Comparison of ENCODE assay signal across 13 cellular contexts in the genomic region with DNA sequence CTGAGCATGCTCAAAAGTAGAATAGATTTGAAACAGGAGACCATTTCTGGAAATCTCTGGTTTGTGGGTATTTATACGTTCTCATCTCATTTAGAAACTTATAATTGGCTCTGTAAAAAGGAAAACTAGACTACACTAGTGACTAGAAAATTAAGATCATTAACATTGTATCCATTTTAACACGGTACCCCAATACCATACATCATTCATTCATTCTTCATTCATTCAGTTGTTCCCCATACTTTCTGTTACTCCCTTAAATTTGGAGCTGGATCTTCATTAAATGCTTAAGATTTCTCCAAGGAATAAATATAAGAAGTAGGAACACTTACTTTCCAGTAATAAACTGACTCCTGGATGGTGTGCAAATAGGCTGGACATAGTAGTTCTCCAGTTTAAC. TPM values are rescaled to one million over a fixed set of nuclear protein-coding genes. Genes with fewer than 3 reads are reported as not detected.
DNase-seq lines count a peak whose midpoint lies in the region; ATAC-seq, FAIRE-seq and TF ChIP-seq lines count a peak whose summit lies in the region.
"Had no signal": no experiment of that assay in that cellular context is flagged by ENCODE, and none has a peak within 500 bp of the region (broad histone marks: within the 10 kb centered on the region; RNA-seq: fewer than 3 reads in every experiment).

No MANE protein-coding gene starts in this region.

- no peak for DNase-seq in SK-N-SH
- DNase-seq in lower lobe of right lung: no peak
- no peak for DNase-seq in transverse colon
- DNase-seq in NCI-H510A (lab: John Stamatoyannopoulos, UW): no peak
- DNase-seq in GM12892 (ENCODE audit: insufficient read length): no peak
- no peak for DNase-seq in omental fat pad (ENCODE audit: low spot score)
- DNase-seq: activated CD8-positive, alpha-beta memory T cell treated with anti-CD3 and anti-CD28 coated beads, Interleukin-2, amount 10 ng/mL, durations not matched to agents 7 days and 5 days; GDM1 had no signal

- H3K27ac ChIP-seq in SK-N-SH (ENCODE audit: low read depth in 2 of 2, low read length in 1 of 2) (peak overlapping the region; percentile 91 to 95), duodenal mucosa (ENCODE audit: low read depth, low read length) (no peak overlapping the region), lower lobe of right lung (peak overlapping the region; percentile 82), transverse colon (peak overlapping the region; percentile 10 to 86 (median 82))
- H3K27ac ChIP-seq: 22Rv1 had no signal

- H3K4me1 ChIP-seq in SK-N-SH (ENCODE audit: control insufficient read depth in 1 of 2, insufficient read depth in 2 of 2, low read depth in 1 of 2, low read length in 1 of 2) (peaks cover 0 to 5% of the 10 kb centered on the region in 2 experiments), duodenal mucosa (ENCODE audit: control insufficient read depth in 1 of 2, insufficient read depth in 2 of 2, low read length in 2 of 2) (peaks cover 0 to 4% of the 10 kb centered on the region in 2 donors), lower lobe of right lung (no peaks in the 10 kb centered on the region), transverse colon (peaks cover 0 to 20% (median 0%) of the 10 kb centered on the region in 4 donors)
- H3K4me1 ChIP-seq: testis had no signal

- TF ChIP-seq EP300 in SK-N-SH (IDR thresholded peaks at IDR 0.05; ENCODE audit: borderline replicate concordance in 1 of 2, low read depth in 1 of 2, low read length in 1 of 2): no peak
- TF ChIP-seq EP300 in transverse colon (IDR thresholded peaks at IDR 0.05; ENCODE audit: low read depth): no peak

- POLR2A ChIA-PET in SK-N-SH (lab: Yijun Ruan, JAX): no interaction called here

- no peak for FAIRE-seq in GM12892 (lab: Jason Lieb, UNC)

- peaks cover 9% of the 10 kb centered on the region; the same call in 1 of the 2 replicates for H3K9me3 ChIP-seq in SK-N-SH
- no peaks in the 10 kb centered on the region for H3K9me3 ChIP-seq in duodenal mucosa (ENCODE audit: control insufficient read depth in 1 of 2, low read length in 2 of 2)
- H3K9me3 ChIP-seq in lower lobe of right lung: no peaks in the 10 kb centered on the region
- no peaks in the 10 kb centered on the region for H3K9me3 ChIP-seq in transverse colon
- H3K9me3 ChIP-seq: testis had no signal

- peaks cover 86% of the 10 kb centered on the region for H3K79me2 ChIP-seq in SK-N-SH (ENCODE audit: insufficient read depth)

- no peaks in the 10 kb centered on the region for H3K9me2 ChIP-seq in SK-N-SH

- peak overlapping the region; percentile 94 for H3K9ac ChIP-seq in SK-N-SH
- no peak overlapping the region for H3K9ac ChIP-seq in duodenal mucosa (ENCODE audit: low read depth in 1 of 2, low read length in 2 of 2)

- intact Hi-C loops in lower lobe of right lung (cut with DNase I) (no loop called here), transverse colon (cut with DNase I; ENCODE audit: low total_unique reads) (loop anchor here (10.0 kb wide), 1 partner anchor 583 kb away; no protein-coding TSS in a partner anchor)

- peaks cover 38% of the 10 kb centered on the region for H3F3A ChIP-seq in SK-N-SH (replicated peaks; ENCODE audit: insufficient read depth)

- peaks cover 27% of the 10 kb centered on the region for H4K20me1 ChIP-seq in SK-N-SH (ENCODE audit: insufficient read depth)

- TF ChIP-seq POLR2A in transverse colon (IDR thresholded peaks at IDR 0.05): no peak
- TF ChIP-seq POLR2A in GM12892 (IDR thresholded peaks at IDR 0.05; ENCODE audit: low read depth, low read length): no peak

- no peak overlapping the region for H2AFZ ChIP-seq in SK-N-SH (ENCODE audit: low read depth)

- H3K36me3 ChIP-seq in SK-N-SH (replicated peaks in 1 of 2; ENCODE audit: control insufficient read depth in 1 of 2, insufficient read depth in 2 of 2, low read length in 1 of 2) (peaks cover 18 to 53% of the 10 kb centered on the region in 2 experiments), duodenal mucosa (ENCODE audit: control insufficient read depth in 1 of 2, insufficient read depth in 2 of 2, low read length in 2 of 2) (no peaks in the 10 kb centered on the region), lower lobe of right lung (no peaks in the 10 kb centered on the region), transverse colon (no peaks in the 10 kb centered on the region)

- peak overlapping the region; percentile 73 to 86 for H3K4me3 ChIP-seq in SK-N-SH (ENCODE audit: low read depth in 2 of 2, low read length in 1 of 2)
- H3K4me3 ChIP-seq in duodenal mucosa (ENCODE audit: low read depth in 1 of 2, low read length in 2 of 2): peak overlapping the region; percentile 77
- peak overlapping the region; percentile 64 for H3K4me3 ChIP-seq in lower lobe of right lung
- peak overlapping the region in 3 of 4 donors; percentile 49 to 81 (median 68) for H3K4me3 ChIP-seq in transverse colon

- CTCF ChIA-PET in SK-N-SH (lab: Yijun Ruan, JAX): interaction anchor here (1.0 to 3.5 kb wide), 2 partner anchors 17 to 400 kb away, joined by 3 to 11 read pairs; no protein-coding TSS in a partner anchor

- H3K4me2 ChIP-seq in SK-N-SH: peak overlapping the region; percentile 66

- 0% methylated on average over 2 of the region's 2 CpGs for WGBS in SK-N-SH (ENCODE audit: low lambda C conversion rate)
- WGBS in transverse colon (ENCODE audit: low coverage in 1 of 2), 2 donors: 65 to 71% methylated on average over 2 of the region's 2 CpGs

- TF ChIP-seq CTCF in SK-N-SH (IDR thresholded peaks at IDR 0.05) (no peak), lower lobe of right lung (IDR thresholded peaks at IDR 0.05) (no peak), transverse colon (IDR thresholded peaks at IDR 0.05) (no peak), omental fat pad (IDR thresholded peaks at IDR 0.05) (no peak)

- H3K27me3 ChIP-seq in SK-N-SH (ENCODE audit: insufficient read depth) (no peaks in the 10 kb centered on the region), duodenal mucosa (ENCODE audit: control insufficient read depth in 1 of 2, insufficient read depth in 2 of 2, low read length in 2 of 2) (peaks cover 4 to 9% of the 10 kb centered on the region in 2 donors), lower lobe of right lung (ENCODE audit: low read depth) (no peaks in the 10 kb centered on the region), transverse colon (peaks cover 1% of the 10 kb centered on the region)
- H3K27me3 ChIP-seq: testis had no signal

- TF ChIP-seq RAD21 in SK-N-SH (IDR thresholded peaks at IDR 0.05; ENCODE audit: low read length): no peak

- in situ Hi-C loops in transverse colon (cut with MboI; ENCODE audit: low pct_ligation_motif_present in 1 of 4, low pct_unique_long_range_greater_than_20kb in 1 of 4, low sequenced_read_pairs in 3 of 4): no loop called here

- ATAC-seq in SK-N-SH treated with all-trans-retinoic acid at 6 μM for 48 hours (no peak), lower lobe of right lung (no peak), omental fat pad (ENCODE audit: low FRiP score) (no peak)
- ATAC-seq: activated CD8-positive, alpha-beta memory T cell treated with anti-CD3 and anti-CD28 coated beads, Interleukin-2, amount 10 ng/mL, durations not matched to agents 7 days and 5 days had no signal

TF ChIP-seq in SK-N-SH, 30 proteins besides CTCF, POLR2A, EP300 and RAD21 (continues in another document):
- TF ChIP-seq SIN3A (IDR thresholded peaks at IDR 0.05; ENCODE audit: borderline replicate concordance, low read depth, low read length) (no peak), POLR2AphosphoS5 (IDR thresholded peaks at IDR 0.05; ENCODE audit: low read depth, low read length) (no peak), RFX5 (IDR thresholded peaks at IDR 0.05; ENCODE audit: low read length) (no peak), NRF1 (IDR thresholded peaks at IDR 0.05; ENCODE audit: low read depth, low read length) (no peak), PBX3 (IDR thresholded peaks at IDR 0.05) (no peak)

TF ChIP-seq in SK-N-SH treated with all-trans-retinoic acid at 6 μM for 48 hours, 23 proteins besides CTCF, POLR2A, EP300 and RAD21 (continues in another document):
- TF ChIP-seq ISL1 (CRISPR knock-in tag; IDR thresholded peaks at IDR 0.05) (no peak), ZC3H10 (CRISPR knock-in tag; IDR thresholded peaks at IDR 0.05) (no peak), ESRRG (CRISPR knock-in tag; IDR thresholded peaks at IDR 0.05) (no peak), ZFP30 (CRISPR knock-in tag; IDR thresholded peaks at IDR 0.05) (no peak), SNAI2 (CRISPR knock-in tag; IDR thresholded peaks at IDR 0.05) (no peak)
- TF ChIP-seq, protein P1, sequence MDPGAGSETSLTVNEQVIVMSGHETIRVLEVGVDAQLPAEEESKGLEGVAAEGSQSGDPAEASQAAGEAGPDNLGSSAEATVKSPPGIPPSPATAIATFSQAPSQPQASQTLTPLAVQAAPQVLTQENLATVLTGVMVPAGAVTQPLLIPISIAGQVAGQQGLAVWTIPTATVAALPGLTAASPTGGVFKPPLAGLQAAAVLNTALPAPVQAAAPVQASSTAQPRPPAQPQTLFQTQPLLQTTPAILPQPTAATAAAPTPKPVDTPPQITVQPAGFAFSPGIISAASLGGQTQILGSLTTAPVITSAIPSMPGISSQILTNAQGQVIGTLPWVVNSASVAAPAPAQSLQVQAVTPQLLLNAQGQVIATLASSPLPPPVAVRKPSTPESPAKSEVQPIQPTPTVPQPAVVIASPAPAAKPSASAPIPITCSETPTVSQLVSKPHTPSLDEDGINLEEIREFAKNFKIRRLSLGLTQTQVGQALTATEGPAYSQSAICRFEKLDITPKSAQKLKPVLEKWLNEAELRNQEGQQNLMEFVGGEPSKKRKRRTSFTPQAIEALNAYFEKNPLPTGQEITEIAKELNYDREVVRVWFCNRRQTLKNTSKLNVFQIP (CRISPR knock-in tag; IDR thresholded peaks at IDR 0.05; ENCODE audit: borderline replicate concordance, low read depth): no peak
- TF ChIP-seq, protein P2, sequence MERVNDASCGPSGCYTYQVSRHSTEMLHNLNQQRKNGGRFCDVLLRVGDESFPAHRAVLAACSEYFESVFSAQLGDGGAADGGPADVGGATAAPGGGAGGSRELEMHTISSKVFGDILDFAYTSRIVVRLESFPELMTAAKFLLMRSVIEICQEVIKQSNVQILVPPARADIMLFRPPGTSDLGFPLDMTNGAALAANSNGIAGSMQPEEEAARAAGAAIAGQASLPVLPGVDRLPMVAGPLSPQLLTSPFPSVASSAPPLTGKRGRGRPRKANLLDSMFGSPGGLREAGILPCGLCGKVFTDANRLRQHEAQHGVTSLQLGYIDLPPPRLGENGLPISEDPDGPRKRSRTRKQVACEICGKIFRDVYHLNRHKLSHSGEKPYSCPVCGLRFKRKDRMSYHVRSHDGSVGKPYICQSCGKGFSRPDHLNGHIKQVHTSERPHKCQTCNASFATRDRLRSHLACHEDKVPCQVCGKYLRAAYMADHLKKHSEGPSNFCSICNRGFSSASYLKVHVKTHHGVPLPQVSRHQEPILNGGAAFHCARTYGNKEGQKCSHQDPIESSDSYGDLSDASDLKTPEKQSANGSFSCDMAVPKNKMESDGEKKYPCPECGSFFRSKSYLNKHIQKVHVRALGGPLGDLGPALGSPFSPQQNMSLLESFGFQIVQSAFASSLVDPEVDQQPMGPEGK (CRISPR knock-in tag; IDR thresholded peaks at IDR 0.05; ENCODE audit: borderline replicate concordance): no peak

RNA-seq across cellular contexts. Expression of gene ARSJ, which starts 1.3 kb away (rescaled TPM):
- 30.4 and 41.4 TPM in 2 replicates for polyA plus RNA-seq in SK-N-SH (2012; rRNA removed)
- polyA plus RNA-seq in SK-N-SH (2012; cell fraction: cytosol; rRNA removed): 44.8 and 45.9 TPM in 2 replicates
- 27.0 and 42.8 TPM in 2 replicates for polyA plus RNA-seq in SK-N-SH (2012; cell fraction: nucleus; rRNA removed)
- 8.4 TPM for total RNA-seq in lower lobe of right lung
- total RNA-seq in transverse colon: 1 to 10 TPM; 1.8 to 5.2 (median 2.8) TPM
- not detected for polyA plus RNA-seq in GM12892 (2012; ENCODE audit: missing spikeins)
- 10 to 100 TPM in 1 of 4 donors, 1 to 10 TPM in 3; 3.8 to 21.5 (median 7.8) TPM for total RNA-seq in omental fat pad
- total RNA-seq: activated CD8-positive, alpha-beta memory T cell treated with anti-CD3 and anti-CD28 coated beads, Interleukin-2, amount 10 ng/mL, durations not matched to agents 7 days and 5 days had no signal
- polyA plus RNA-seq: IgD-negative memory B cell had no signal
